Comparison of ENCODE assay signal across 20 cellular contexts in the genomic region with DNA sequence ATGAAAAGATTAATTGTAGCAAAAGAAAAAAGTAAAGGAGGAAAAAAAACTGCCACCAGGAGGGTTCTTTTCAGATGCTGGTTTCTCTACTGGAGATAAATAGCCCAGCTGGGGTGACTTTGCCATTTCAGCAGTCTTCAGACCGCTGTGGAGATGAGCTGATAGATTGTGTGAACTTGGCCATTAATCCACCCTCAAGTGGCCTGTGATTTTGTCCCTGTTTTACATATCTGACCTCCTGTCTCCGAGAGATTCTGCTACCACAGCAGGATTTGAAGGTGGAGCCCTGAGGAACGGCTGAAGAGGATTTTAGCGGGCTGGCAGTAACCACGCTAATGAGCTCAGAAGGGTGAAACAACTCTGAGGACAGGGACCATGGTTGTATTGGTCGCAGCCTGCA.
DNase-seq lines count a peak whose midpoint lies in the region; ATAC-seq, FAIRE-seq and TF ChIP-seq lines count a peak whose summit lies in the region.
"Had no signal": no experiment of that assay in that cellular context is flagged by ENCODE, and none has a peak within 500 bp of the region (broad histone marks: within the 10 kb centered on the region; RNA-seq: fewer than 3 reads in every experiment).

No MANE protein-coding gene starts in this region.

- POLR2A ChIA-PET in K562 (lab: Yijun Ruan, JAX) = interaction anchor here (1.0 kb wide), 1 partner anchor 29 kb away, joined by 3 read pairs; no protein-coding TSS in a partner anchor

- peaks cover 33% of the 10 kb centered on the region for H3K9me3 Mint-ChIP-seq in HFFc6
- no peaks in the 10 kb centered on the region for H3K9me3 Mint-ChIP-seq in activated naive CD4-positive, alpha-beta T cell treated with anti-CD3 and anti-CD28 coated beads for 36 hours

- H3K27ac ChIP-seq in K562 (ENCODE audit: extremely low read depth, low read depth, low read length) = no peak overlapping the region
- H3K27ac ChIP-seq: HL-60 had no signal

- no peaks in the 10 kb centered on the region for H3K36me3 ChIP-seq in K562 (ENCODE audit: control insufficient read depth, insufficient read depth, low read length)
- H3K36me3 ChIP-seq: BE2C had no signal

- TF ChIP-seq RAD21 in K562 (CRISPR knock-in tag; conservative IDR thresholded peaks at IDR 0.05 in 1 of 2, IDR thresholded peaks at IDR 0.05 in 1 of 2) = no peak

- TF ChIP-seq CTCF in K562 (IDR thresholded peaks at IDR 0.05 in 2 of 3, conservative IDR thresholded peaks at IDR 0.05 in 1 of 3; ENCODE audit: insufficient read depth in 2 of 3, low read depth in 1 of 3, low read length in 3 of 3) (no peak), HFFc6 (IDR thresholded peaks at IDR 0.05) (no peak)

- H3K9me3 ChIP-seq in K562 (replicated peaks; ENCODE audit: control insufficient read depth, insufficient read depth, low read depth, low read length) = no peaks in the 10 kb centered on the region
- H3K9me3 ChIP-seq: BE2C, Caco-2 had no signal

- H3K27me3 ChIP-seq in K562 (ENCODE audit: control insufficient read depth in 2 of 2, insufficient read depth in 2 of 2, low read length in 2 of 2) = peaks cover 0 to 14% of the 10 kb centered on the region in 2 experiments; a peak in 2 of 5 replicates
- H3K27me3 ChIP-seq: BE2C had no signal

- H3K4me1 ChIP-seq in K562 (replicated peaks in 1 of 2; ENCODE audit: control insufficient read depth in 2 of 2, insufficient read depth in 2 of 2, low read length in 2 of 2) = no peaks in the 10 kb centered on the region
- H3K4me1 ChIP-seq: BE2C, Caco-2 had no signal

- in situ Hi-C loops in K562 (cut with MboI) = no loop called here

- no peak for TF ChIP-seq POLR2A in K562 (conservative IDR thresholded peaks at IDR 0.05)

- no peak overlapping the region for H3K9ac ChIP-seq in K562 (ENCODE audit: insufficient read depth in 1 of 2, low read depth in 2 of 2, low read length in 2 of 2)

- peak; percentile 39 for DNase-seq in NCI-H524 treated with DMSO at 0.1 percent for 48 hours (lab: John Stamatoyannopoulos, UW)
- DNase-seq in K562 (ENCODE audit: extremely low read depth in 1 of 4, low spot score in 3 of 4) = no peak
- peak; percentile 11 for DNase-seq in mesenteric fat pad (ENCODE audit: low spot score)
- DNase-seq in HFFc6 = no peak
- DNase-seq in activated naive CD4-positive, alpha-beta T cell treated with anti-CD3 and anti-CD28 coated beads for 36 hours = no peak
- DNase-seq in middle frontal gyrus (ENCODE audit: extremely low spot score, low spot score) = no peak
- DNase-seq: BE2C; C1 segment of cervical spinal cord; Caco-2; CD4-positive, CD25-positive, alpha-beta regulatory T cell; GDM1; HCEC 1CT; IMR-90 had no signal

- H3K4me3 ChIP-seq in K562 = no peak overlapping the region
- H3K4me3 ChIP-seq: GM23338 had no signal

- 3% methylated on average over 6 of the region's 6 CpGs for WGBS in K562 (ENCODE audit: insufficient coverage, low coverage, missing lambda C conversion rate)

- H3K79me2 ChIP-seq in K562 (ENCODE audit: control insufficient read depth, insufficient read depth, low read length) = no peaks in the 10 kb centered on the region

- H2AFZ ChIP-seq in K562 (ENCODE audit: low read depth, low read length) = no peak overlapping the region
- H2AFZ ChIP-seq: GM23338 had no signal

- no TSS peak for BruUV-seq in K562 (replicated peaks; lab: Mats Ljungman, UMichigan)

- intact Hi-C loops in K562 (cut with micrococcal nuclease) = no loop called here
- intact Hi-C loops in activated naive CD4-positive, alpha-beta T cell treated with anti-CD3 and anti-CD28 coated beads for 36 hours (cut with micrococcal nuclease) = no loop called here

- no peak for TF ChIP-seq EP300 in K562 (IDR thresholded peaks at IDR 0.05; ENCODE audit: low read length)

- FAIRE-seq in K562 (lab: Jason Lieb, UNC) = no peak
- FAIRE-seq: D721Med, GM12892, GM18507, H54 had no signal

- no peaks in the 10 kb centered on the region for H4K20me1 ChIP-seq in K562 (replicated peaks; ENCODE audit: control insufficient read depth, insufficient read depth, low read length)

- ATAC-seq in K562 (no peak), GM18858 (IDR thresholded peaks at IDR 0.05; ENCODE audit: unreplicated experiment) (no peak)
- ATAC-seq: GM23338 had no signal

- no peak overlapping the region for H3K27ac Mint-ChIP-seq in HFFc6
- no peak overlapping the region for H3K27ac Mint-ChIP-seq in activated naive CD4-positive, alpha-beta T cell treated with anti-CD3 and anti-CD28 coated beads for 36 hours
- H3K27ac Mint-ChIP-seq: CD4-positive, CD25-positive, alpha-beta regulatory T cell had no signal

- H3K4me1 Mint-ChIP-seq in HFFc6 (ENCODE audit: low read depth) = no peaks in the 10 kb centered on the region
- H3K4me1 Mint-ChIP-seq in activated naive CD4-positive, alpha-beta T cell treated with anti-CD3 and anti-CD28 coated beads for 36 hours (ENCODE audit: low read depth) = no peaks in the 10 kb centered on the region
- H3K4me1 Mint-ChIP-seq: CD4-positive, CD25-positive, alpha-beta regulatory T cell had no signal

- no peaks in the 10 kb centered on the region for H3K36me3 Mint-ChIP-seq in HFFc6 (ENCODE audit: low read depth)
- no peaks in the 10 kb centered on the region for H3K36me3 Mint-ChIP-seq in activated naive CD4-positive, alpha-beta T cell treated with anti-CD3 and anti-CD28 coated beads for 36 hours (ENCODE audit: low read depth)
- H3K36me3 Mint-ChIP-seq: CD4-positive, CD25-positive, alpha-beta regulatory T cell had no signal

- no peaks in the 10 kb centered on the region for H3K9me1 ChIP-seq in K562 (ENCODE audit: control insufficient read depth, insufficient read depth, low read length)

- CTCF ChIA-PET in K562 (lab: Yijun Ruan, JAX; ENCODE audit: low intra/inter-chr PET ratio) = no interaction called here
- CTCF ChIA-PET in activated naive CD4-positive, alpha-beta T cell treated with anti-CD3 and anti-CD28 coated beads for 36 hours (lab: Charles Lee) = no interaction called here

- no peak overlapping the region for H3K4me2 ChIP-seq in K562 (ENCODE audit: insufficient read depth, low read length)
- H3K4me2 ChIP-seq: GM23338 had no signal

- H3K4me3 Mint-ChIP-seq in HFFc6 = no peak overlapping the region
- no peak overlapping the region for H3K4me3 Mint-ChIP-seq in activated naive CD4-positive, alpha-beta T cell treated with anti-CD3 and anti-CD28 coated beads for 36 hours
- H3K4me3 Mint-ChIP-seq: CD4-positive, CD25-positive, alpha-beta regulatory T cell; GM23338 had no signal

- H3K27me3 Mint-ChIP-seq in HFFc6 (ENCODE audit: insufficient read depth) = peaks cover 5% of the 10 kb centered on the region; the same call in 1 of the 2 replicates
- H3K27me3 Mint-ChIP-seq in activated naive CD4-positive, alpha-beta T cell treated with anti-CD3 and anti-CD28 coated beads for 36 hours (ENCODE audit: low read depth) = peaks cover 11% of the 10 kb centered on the region

TF ChIP-seq in K562, 482 proteins besides CTCF, POLR2A, EP300 and RAD21 (continues in another document):
- TF ChIP-seq RCOR1 (IDR thresholded peaks at IDR 0.05; ENCODE audit: borderline replicate concordance in 1 of 2, low read depth in 2 of 2, low read length in 2 of 2) = peak in 1 of 2 experiments; percentile 73; a peak in 2 of 4 replicates
- TF ChIP-seq ZC3H4 (CRISPR knock-in tag; IDR thresholded peaks at IDR 0.05; ENCODE audit: borderline replicate concordance) = no peak
- TF ChIP-seq CEBPG (CRISPR knock-in tag; IDR thresholded peaks at IDR 0.05) = no peak
- no peak for TF ChIP-seq CEBPG (tag; conservative IDR thresholded peaks at IDR 0.05 in 1 of 2, IDR thresholded peaks at IDR 0.05 in 1 of 2)
- TF ChIP-seq MAFF (IDR thresholded peaks at IDR 0.05; ENCODE audit: low read length) = peak; percentile 8; the same call in 1 of the 2 replicates
- TF ChIP-seq, protein P1, sequence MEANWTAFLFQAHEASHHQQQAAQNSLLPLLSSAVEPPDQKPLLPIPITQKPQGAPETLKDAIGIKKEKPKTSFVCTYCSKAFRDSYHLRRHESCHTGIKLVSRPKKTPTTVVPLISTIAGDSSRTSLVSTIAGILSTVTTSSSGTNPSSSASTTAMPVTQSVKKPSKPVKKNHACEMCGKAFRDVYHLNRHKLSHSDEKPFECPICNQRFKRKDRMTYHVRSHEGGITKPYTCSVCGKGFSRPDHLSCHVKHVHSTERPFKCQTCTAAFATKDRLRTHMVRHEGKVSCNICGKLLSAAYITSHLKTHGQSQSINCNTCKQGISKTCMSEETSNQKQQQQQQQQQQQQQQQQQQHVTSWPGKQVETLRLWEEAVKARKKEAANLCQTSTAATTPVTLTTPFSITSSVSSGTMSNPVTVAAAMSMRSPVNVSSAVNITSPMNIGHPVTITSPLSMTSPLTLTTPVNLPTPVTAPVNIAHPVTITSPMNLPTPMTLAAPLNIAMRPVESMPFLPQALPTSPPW (CRISPR knock-in tag; IDR thresholded peaks at IDR 0.05) = 0 out of 2 replicates have a peak, but pooled peaks have one; percentile 13
- peak; percentile 61 for TF ChIP-seq MAFG (tag; conservative IDR thresholded peaks at IDR 0.05)
- peak; percentile 64; the same call in 1 of the 2 replicates for TF ChIP-seq ZNF766 (CRISPR knock-in tag; conservative IDR thresholded peaks at IDR 0.05)
- TF ChIP-seq, protein P2, sequence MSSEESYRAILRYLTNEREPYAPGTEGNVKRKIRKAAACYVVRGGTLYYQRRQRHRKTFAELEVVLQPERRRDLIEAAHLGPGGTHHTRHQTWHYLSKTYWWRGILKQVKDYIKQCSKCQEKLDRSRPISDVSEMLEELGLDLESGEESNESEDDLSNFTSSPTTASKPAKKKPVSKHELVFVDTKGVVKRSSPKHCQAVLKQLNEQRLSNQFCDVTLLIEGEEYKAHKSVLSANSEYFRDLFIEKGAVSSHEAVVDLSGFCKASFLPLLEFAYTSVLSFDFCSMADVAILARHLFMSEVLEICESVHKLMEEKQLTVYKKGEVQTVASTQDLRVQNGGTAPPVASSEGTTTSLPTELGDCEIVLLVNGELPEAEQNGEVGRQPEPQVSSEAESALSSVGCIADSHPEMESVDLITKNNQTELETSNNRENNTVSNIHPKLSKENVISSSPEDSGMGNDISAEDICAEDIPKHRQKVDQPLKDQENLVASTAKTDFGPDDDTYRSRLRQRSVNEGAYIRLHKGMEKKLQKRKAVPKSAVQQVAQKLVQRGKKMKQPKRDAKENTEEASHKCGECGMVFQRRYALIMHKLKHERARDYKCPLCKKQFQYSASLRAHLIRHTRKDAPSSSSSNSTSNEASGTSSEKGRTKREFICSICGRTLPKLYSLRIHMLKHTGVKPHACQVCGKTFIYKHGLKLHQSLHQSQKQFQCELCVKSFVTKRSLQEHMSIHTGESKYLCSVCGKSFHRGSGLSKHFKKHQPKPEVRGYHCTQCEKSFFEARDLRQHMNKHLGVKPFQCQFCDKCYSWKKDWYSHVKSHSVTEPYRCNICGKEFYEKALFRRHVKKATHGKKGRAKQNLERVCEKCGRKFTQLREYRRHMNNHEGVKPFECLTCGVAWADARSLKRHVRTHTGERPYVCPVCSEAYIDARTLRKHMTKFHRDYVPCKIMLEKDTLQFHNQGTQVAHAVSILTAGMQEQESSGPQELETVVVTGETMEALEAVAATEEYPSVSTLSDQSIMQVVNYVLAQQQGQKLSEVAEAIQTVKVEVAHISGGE (CRISPR knock-in tag; IDR thresholded peaks at IDR 0.05) = 0 out of 6 replicates have a peak, but pooled peaks of 1 of the 3 experiments have one; percentile 17
- TF ChIP-seq NFE2 (IDR thresholded peaks at IDR 0.05; ENCODE audit: low read depth) = peak; percentile 38; the same call in 1 of the 2 replicates
- TF ChIP-seq C11orf30 (IDR thresholded peaks at IDR 0.05; ENCODE audit: low read depth) = peak; percentile 43; the same call in 1 of the 2 replicates

Comparison
In these comparisons a context has a peak if more than half of its experiments do, and no peak if none do; other contexts are left out.
1. DNase-seq: peak in NCI-H524 treated with DMSO at 0.1 percent for 48 hours (single experiment) and mesenteric fat pad (single experiment); none in K562 (0 of 4), HFFc6 (single experiment), activated naive CD4-positive, alpha-beta T cell treated with anti-CD3 and anti-CD28 coated beads for 36 hours (single experiment) and middle frontal gyrus (single experiment).